8 cellular contexts compared by ENCODE assay signal in the genomic region with DNA sequence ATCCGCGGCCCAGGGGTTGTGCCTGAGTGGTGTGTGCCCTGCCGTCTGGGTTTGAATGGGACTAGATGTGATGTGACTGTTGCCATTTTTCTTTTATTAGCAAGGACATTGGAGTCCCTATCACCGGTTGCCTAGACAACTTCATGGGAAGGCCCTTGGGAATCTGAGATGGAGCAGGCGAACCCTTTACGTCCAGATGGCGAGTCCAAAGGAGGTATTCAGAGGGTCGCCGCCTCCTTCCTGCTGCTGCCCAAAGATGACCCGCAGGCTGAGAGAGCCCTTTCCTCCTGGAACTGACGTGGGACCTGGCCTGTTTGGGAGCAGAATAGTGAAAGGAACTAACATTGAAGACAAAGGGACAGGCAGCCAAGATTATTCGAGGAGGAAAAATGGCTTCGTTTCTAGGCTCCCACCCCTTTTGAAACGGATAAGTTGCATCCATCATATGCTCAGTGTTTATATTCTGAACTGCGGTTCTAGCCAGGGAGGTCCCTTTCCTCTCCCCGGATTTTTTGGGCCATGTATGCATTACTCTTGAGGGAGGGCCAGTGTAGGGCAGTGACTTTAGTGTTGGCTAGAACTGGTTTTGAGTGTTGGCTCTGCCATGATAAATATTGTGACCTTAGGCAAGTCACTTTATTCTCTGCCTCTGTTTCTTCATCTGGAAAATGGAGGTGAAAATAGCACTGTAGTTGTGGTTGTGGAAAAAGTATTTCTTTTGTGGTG. TPM values are rescaled to one million over a fixed set of nuclear protein-coding genes. Genes with fewer than 3 reads are reported as not detected.
DNase-seq lines count a peak whose midpoint lies in the region; ATAC-seq and TF ChIP-seq lines count a peak whose summit lies in the region.

No MANE protein-coding gene starts in this region.

- H3K4me1 ChIP-seq in SK-N-SH (ENCODE audit: control insufficient read depth in 1 of 2, insufficient read depth in 2 of 2, low read depth in 1 of 2, low read length in 1 of 2) (peaks cover 18 to 19% of the 10 kb centered on the region in 2 experiments; a peak in 3 of 4 replicates), neuron (ENCODE audit: insufficient read depth, low read length) (peaks cover 25% of the 10 kb centered on the region)

- POLR2A ChIA-PET in SK-N-SH (lab: Yijun Ruan, JAX): interaction anchor here (1.2 to 1.6 kb wide), 5 partner anchors 10 to 710 kb away, joined by 3 to 8 read pairs (median 6); a partner anchor contains a TSS

- peaks cover 4% of the 10 kb centered on the region for H3F3A ChIP-seq in SK-N-SH (replicated peaks; ENCODE audit: insufficient read depth)

- TF ChIP-seq CTCF in SK-N-SH (IDR thresholded peaks at IDR 0.05) (no peak), epithelial cell of proximal tubule (conservative IDR thresholded peaks at IDR 0.05; ENCODE audit: low read depth, low read length) (no peak)

- no peak for TF ChIP-seq EP300 in SK-N-SH (IDR thresholded peaks at IDR 0.05; ENCODE audit: borderline replicate concordance in 1 of 2, low read depth in 1 of 2, low read length in 1 of 2)

- peak overlapping the region; percentile 94 to 100 for H3K27ac ChIP-seq in SK-N-SH (ENCODE audit: low read depth in 2 of 2, low read length in 1 of 2)

- H3K9ac ChIP-seq in SK-N-SH: peak overlapping the region; percentile 98

- no peak for ATAC-seq in GM21381 (IDR thresholded peaks at IDR 0.05; ENCODE audit: unreplicated experiment)

- peaks cover 56% of the 10 kb centered on the region for H3K79me2 ChIP-seq in SK-N-SH (ENCODE audit: insufficient read depth)

- H3K36me3 ChIP-seq in SK-N-SH (replicated peaks in 1 of 2; ENCODE audit: control insufficient read depth in 1 of 2, insufficient read depth in 2 of 2, low read length in 1 of 2): peaks cover 12 to 13% of the 10 kb centered on the region in 2 experiments
- H3K36me3 ChIP-seq in neuron (ENCODE audit: insufficient read depth, low read length): peaks cover 26% of the 10 kb centered on the region

- H2AFZ ChIP-seq in SK-N-SH (ENCODE audit: low read depth) (peak overlapping the region; percentile 86), neuron (ENCODE audit: low read depth, low read length) (peak overlapping the region; percentile 65)

- H3K9me3 ChIP-seq in SK-N-SH: no peaks in the 10 kb centered on the region
- H3K9me3 ChIP-seq in neuron (ENCODE audit: low read length): peaks cover 10% of the 10 kb centered on the region

- H3K9me2 ChIP-seq in SK-N-SH: no peaks in the 10 kb centered on the region

- DNase-seq in DMS79 treated with DMSO at 0.1 percent for 48 hours (lab: John Stamatoyannopoulos, UW) (peak; percentile 64), HT-29 (ENCODE audit: low spot score) (peak; percentile 52), SK-N-SH (no peak), epithelial cell of proximal tubule (ENCODE audit: low read depth) (no peak), superior temporal gyrus (ENCODE audit: extremely low spot score) (no peak), medulla oblongata (ENCODE audit: extremely low spot score) (no peak)

- H4K20me1 ChIP-seq in SK-N-SH (ENCODE audit: insufficient read depth): no peaks in the 10 kb centered on the region

- H3K4me3 ChIP-seq in SK-N-SH (ENCODE audit: low read depth in 2 of 2, low read length in 1 of 2): peak overlapping the region; percentile 89 to 93
- peak overlapping the region; percentile 90 for H3K4me3 ChIP-seq in epithelial cell of proximal tubule (ENCODE audit: low read depth, low read length)
- peak overlapping the region; percentile 82 for H3K4me3 ChIP-seq in neuron (ENCODE audit: low read length)

- CTCF ChIA-PET in SK-N-SH (lab: Yijun Ruan, JAX): interaction anchor here (1.0 to 4.4 kb wide), 10 partner anchors 15 to 384 kb away, joined by 3 to 31 read pairs (median 10); no protein-coding TSS in a partner anchor

- H3K27me3 ChIP-seq in SK-N-SH (ENCODE audit: insufficient read depth): no peaks in the 10 kb centered on the region
- H3K27me3 ChIP-seq in neuron (ENCODE audit: insufficient read depth, low read length): no peaks in the 10 kb centered on the region

- 1% methylated on average over 16 of the region's 16 CpGs for WGBS in SK-N-SH (ENCODE audit: low lambda C conversion rate)

- peak overlapping the region; percentile 80 for H3K4me2 ChIP-seq in SK-N-SH

- no peak for TF ChIP-seq RAD21 in SK-N-SH (IDR thresholded peaks at IDR 0.05; ENCODE audit: low read length)

TF ChIP-seq in SK-N-SH, 30 proteins besides CTCF, POLR2A, EP300 and RAD21:
- TF ChIP-seq MXI1 (IDR thresholded peaks at IDR 0.05; ENCODE audit: low read depth, low read length): no peak
- TF ChIP-seq, protein P1, sequence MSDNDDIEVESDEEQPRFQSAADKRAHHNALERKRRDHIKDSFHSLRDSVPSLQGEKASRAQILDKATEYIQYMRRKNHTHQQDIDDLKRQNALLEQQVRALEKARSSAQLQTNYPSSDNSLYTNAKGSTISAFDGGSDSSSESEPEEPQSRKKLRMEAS (IDR thresholded peaks at IDR 0.05; ENCODE audit: low read depth): 0 out of 2 replicates have a peak, but pooled peaks have one; percentile 6
- TF ChIP-seq, protein P2, sequence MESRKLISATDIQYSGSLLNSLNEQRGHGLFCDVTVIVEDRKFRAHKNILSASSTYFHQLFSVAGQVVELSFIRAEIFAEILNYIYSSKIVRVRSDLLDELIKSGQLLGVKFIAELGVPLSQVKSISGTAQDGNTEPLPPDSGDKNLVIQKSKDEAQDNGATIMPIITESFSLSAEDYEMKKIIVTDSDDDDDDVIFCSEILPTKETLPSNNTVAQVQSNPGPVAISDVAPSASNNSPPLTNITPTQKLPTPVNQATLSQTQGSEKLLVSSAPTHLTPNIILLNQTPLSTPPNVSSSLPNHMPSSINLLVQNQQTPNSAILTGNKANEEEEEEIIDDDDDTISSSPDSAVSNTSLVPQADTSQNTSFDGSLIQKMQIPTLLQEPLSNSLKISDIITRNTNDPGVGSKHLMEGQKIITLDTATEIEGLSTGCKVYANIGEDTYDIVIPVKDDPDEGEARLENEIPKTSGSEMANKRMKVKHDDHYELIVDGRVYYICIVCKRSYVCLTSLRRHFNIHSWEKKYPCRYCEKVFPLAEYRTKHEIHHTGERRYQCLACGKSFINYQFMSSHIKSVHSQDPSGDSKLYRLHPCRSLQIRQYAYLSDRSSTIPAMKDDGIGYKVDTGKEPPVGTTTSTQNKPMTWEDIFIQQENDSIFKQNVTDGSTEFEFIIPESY (IDR thresholded peaks at IDR 0.05; ENCODE audit: borderline replicate concordance, low read depth): no peak
TF ChIP-seq in SK-N-SH: peak in this region for 1.

RNA-seq across cellular contexts. Expression of a gene that starts 0.7 kb away (rescaled TPM):
- 24.2 and 30.8 TPM in 2 replicates for total RNA-seq in HT-29 (2014; rRNA removed; shearing (Covaris generic))
- 18.3 and 22.5 TPM in 2 replicates for polyA plus RNA-seq in SK-N-SH (2012; rRNA removed)
- polyA plus RNA-seq in SK-N-SH (2012; cell fraction: cytosol; rRNA removed): 10.7 and 15.0 TPM in 2 replicates
- polyA plus RNA-seq in SK-N-SH (2012; cell fraction: nucleus; rRNA removed): 30.2 and 35.8 TPM in 2 replicates
- total RNA-seq in epithelial cell of proximal tubule: 18.0 and 36.5 TPM in 2 replicates

RNA-seq across cellular contexts. Expression of a gene that starts 0.7 kb away (rescaled TPM):
- 57.9 and 58.1 TPM in 2 replicates for total RNA-seq in HT-29 (2014; rRNA removed; shearing (Covaris generic))
- 65.6 and 74.4 TPM in 2 replicates for polyA plus RNA-seq in SK-N-SH (2012; rRNA removed)
- polyA plus RNA-seq in SK-N-SH (2012; cell fraction: cytosol; rRNA removed): 48.7 and 60.6 TPM in 2 replicates
- polyA plus RNA-seq in SK-N-SH (2012; cell fraction: nucleus; rRNA removed): 20.7 and 40.3 TPM in 2 replicates
- 50.3 and 58.3 TPM in 2 replicates for total RNA-seq in epithelial cell of proximal tubule

Comparison
In these comparisons a context has a peak if more than half of its experiments do, and no peak if none do; other contexts are left out.
1. DNase-seq: peak in DMS79 treated with DMSO at 0.1 percent for 48 hours (single experiment) and HT-29 (single experiment); none in SK-N-SH (single experiment), epithelial cell of proximal tubule (single experiment), superior temporal gyrus (single experiment) and medulla oblongata (single experiment).
2. Peak in every context shown above with its lines, with median percentiles within 50 percentile points of each other: H3K4me3 ChIP-seq.